21 cellular contexts compared by ENCODE assay signal in the genomic region with DNA sequence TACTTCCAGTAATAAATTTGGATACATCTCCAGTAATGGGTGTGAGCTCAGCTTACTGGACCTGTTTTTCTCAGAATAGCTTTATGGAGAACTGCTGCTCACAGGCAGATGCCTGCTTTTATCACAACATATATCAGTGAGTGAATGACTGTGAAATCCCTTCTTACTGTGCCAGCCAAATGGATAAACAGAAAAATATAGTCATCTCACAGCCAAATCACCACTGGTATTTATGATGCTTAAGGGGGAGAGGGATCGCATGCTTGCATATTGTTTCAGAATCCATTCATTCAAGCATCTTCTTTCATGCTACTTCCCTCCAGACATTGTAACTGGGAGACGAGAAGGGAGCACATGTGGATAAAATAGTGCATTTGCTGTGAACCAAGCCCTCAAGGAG.
DNase-seq lines count a peak whose midpoint lies in the region; ATAC-seq and TF ChIP-seq lines count a peak whose summit lies in the region.
"Had no signal": no experiment of that assay in that cellular context is flagged by ENCODE, and none has a peak within 500 bp of the region (broad histone marks: within the 10 kb centered on the region; RNA-seq: fewer than 3 reads in every experiment).

No MANE protein-coding gene starts in this region.

- no peak overlapping the region for H3K27ac ChIP-seq in foreskin keratinocyte

- DNase-seq in EH (ENCODE audit: low read depth) (peak; percentile 56), dedifferentiated amniotic fluid mesenchymal stem cell (ENCODE audit: extremely low spot score) (peak; percentile 61), foreskin melanocyte (peak; percentile 62), NCI-H1092 treated with DMSO at 0.1 percent for 48 hours (lab: John Stamatoyannopoulos, UW) (no peak), foreskin keratinocyte (no peak), NCI-H446 treated with DMSO at 0.1 percent for 48 hours (lab: John Stamatoyannopoulos, UW) (no peak)
- DNase-seq: 8988T; ACHN; BE2C; C1 segment of cervical spinal cord; CD4-positive, CD25-positive, alpha-beta regulatory T cell; CD8-positive, alpha-beta memory T cell; COR-L47; GF-D8; H7; HFFc6; KBM-7 had no signal

- no peak for TF ChIP-seq CTCF in foreskin keratinocyte (conservative IDR thresholded peaks at IDR 0.05)

- no peaks in the 10 kb centered on the region for H3K4me1 ChIP-seq in foreskin keratinocyte
- H3K4me1 ChIP-seq: BE2C had no signal

- H3K27me3 ChIP-seq in foreskin keratinocyte: no peaks in the 10 kb centered on the region
- H3K27me3 ChIP-seq: BE2C had no signal

- no peak for ATAC-seq in SK-N-SH treated with all-trans-retinoic acid at 6 μM for 48 hours
- no peak for ATAC-seq in HG02571 (IDR thresholded peaks at IDR 0.05; ENCODE audit: unreplicated experiment)
- no peak for ATAC-seq in foreskin keratinocyte
- ATAC-seq: GM23338, HCT116 had no signal

TF ChIP-seq in SK-N-SH treated with all-trans-retinoic acid at 6 μM for 48 hours, 23 proteins besides CTCF, POLR2A, EP300 and RAD21:
- TF ChIP-seq ISL1 (CRISPR knock-in tag; IDR thresholded peaks at IDR 0.05) (peak; percentile 41), GLIS3 (CRISPR knock-in tag; IDR thresholded peaks at IDR 0.05) (no peak), ZFP30 (CRISPR knock-in tag; IDR thresholded peaks at IDR 0.05) (no peak)

Comparison
In these comparisons a context has a peak if more than half of its experiments do, and no peak if none do; other contexts are left out.
1. DNase-seq: peak in EH (single experiment), dedifferentiated amniotic fluid mesenchymal stem cell (single experiment) and foreskin melanocyte (single experiment); none in NCI-H1092 treated with DMSO at 0.1 percent for 48 hours (single experiment), foreskin keratinocyte (0 of 2) and NCI-H446 treated with DMSO at 0.1 percent for 48 hours (single experiment).